1 cellular context compared by ENCODE assay signal in the genomic region with DNA sequence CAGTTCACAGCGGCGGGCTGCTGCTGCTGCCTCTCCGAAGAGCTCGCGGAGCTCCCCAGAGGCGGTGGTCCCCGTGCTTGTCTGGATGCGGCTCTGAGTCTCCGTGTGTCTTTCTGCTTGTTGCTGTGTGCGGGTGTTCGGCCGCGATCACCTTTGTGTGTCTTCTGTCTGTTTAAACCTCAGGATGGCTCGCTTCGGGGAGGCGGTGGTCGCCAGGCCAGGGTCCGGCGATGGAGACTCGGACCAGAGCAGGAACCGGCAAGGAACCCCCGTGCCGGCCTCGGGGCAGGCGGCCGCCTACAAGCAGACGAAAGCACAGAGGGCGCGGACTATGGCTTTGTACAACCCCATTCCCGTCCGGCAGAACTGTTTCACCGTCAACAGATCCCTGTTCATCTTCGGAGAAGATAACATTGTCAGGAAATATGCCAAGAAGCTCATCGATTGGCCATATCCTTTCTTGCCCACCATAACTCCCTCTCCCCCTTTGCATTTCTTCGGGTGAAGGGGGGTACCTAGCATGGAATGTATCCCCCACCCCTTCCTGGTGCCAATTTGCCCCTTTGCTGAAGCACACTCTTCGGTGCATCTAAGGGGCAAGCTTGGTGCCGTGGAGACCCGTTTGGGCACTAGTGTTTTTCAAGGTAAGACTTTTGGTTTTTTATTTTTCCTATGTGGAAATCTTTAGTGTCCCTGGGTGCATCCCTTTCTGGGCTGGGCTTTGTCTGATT.
TF ChIP-seq lines count a peak whose summit lies in the region.

No MANE protein-coding gene starts in this region.

TF ChIP-seq in SK-N-SH, 30 proteins besides CTCF, POLR2A, EP300 and RAD21 (continued from another document):
- no peak for TF ChIP-seq RXRA (IDR thresholded peaks at IDR 0.05; ENCODE audit: borderline replicate concordance, low read depth)
- no peak for TF ChIP-seq CHD2 (IDR thresholded peaks at IDR 0.05; ENCODE audit: low read length, partially characterized antibody)
